ENCODE assay signal across 1 cellular context in the genomic region with DNA sequence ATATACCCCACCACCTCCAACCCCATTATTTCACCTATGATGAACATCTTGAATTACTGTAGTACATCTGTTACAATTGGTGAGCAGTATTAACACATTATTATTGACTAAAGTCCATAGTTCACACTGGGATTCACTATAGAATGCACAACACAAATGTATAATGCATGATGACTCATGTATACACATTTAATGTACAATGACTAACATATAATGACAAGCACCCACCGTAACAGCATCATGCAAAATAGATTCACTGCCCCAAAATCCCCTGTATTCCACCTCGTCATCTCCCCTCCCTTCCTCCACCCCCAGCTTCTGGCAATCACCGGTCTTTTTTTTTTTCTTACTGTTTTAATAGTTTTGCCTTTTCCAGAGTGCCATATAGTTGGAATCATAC.
TF ChIP-seq lines count a peak whose summit lies in the region.

No MANE protein-coding gene starts in this region.

TF ChIP-seq in K562, 482 proteins besides CTCF, POLR2A, EP300 and RAD21 (continued from another document):
- TF ChIP-seq, protein P1, sequence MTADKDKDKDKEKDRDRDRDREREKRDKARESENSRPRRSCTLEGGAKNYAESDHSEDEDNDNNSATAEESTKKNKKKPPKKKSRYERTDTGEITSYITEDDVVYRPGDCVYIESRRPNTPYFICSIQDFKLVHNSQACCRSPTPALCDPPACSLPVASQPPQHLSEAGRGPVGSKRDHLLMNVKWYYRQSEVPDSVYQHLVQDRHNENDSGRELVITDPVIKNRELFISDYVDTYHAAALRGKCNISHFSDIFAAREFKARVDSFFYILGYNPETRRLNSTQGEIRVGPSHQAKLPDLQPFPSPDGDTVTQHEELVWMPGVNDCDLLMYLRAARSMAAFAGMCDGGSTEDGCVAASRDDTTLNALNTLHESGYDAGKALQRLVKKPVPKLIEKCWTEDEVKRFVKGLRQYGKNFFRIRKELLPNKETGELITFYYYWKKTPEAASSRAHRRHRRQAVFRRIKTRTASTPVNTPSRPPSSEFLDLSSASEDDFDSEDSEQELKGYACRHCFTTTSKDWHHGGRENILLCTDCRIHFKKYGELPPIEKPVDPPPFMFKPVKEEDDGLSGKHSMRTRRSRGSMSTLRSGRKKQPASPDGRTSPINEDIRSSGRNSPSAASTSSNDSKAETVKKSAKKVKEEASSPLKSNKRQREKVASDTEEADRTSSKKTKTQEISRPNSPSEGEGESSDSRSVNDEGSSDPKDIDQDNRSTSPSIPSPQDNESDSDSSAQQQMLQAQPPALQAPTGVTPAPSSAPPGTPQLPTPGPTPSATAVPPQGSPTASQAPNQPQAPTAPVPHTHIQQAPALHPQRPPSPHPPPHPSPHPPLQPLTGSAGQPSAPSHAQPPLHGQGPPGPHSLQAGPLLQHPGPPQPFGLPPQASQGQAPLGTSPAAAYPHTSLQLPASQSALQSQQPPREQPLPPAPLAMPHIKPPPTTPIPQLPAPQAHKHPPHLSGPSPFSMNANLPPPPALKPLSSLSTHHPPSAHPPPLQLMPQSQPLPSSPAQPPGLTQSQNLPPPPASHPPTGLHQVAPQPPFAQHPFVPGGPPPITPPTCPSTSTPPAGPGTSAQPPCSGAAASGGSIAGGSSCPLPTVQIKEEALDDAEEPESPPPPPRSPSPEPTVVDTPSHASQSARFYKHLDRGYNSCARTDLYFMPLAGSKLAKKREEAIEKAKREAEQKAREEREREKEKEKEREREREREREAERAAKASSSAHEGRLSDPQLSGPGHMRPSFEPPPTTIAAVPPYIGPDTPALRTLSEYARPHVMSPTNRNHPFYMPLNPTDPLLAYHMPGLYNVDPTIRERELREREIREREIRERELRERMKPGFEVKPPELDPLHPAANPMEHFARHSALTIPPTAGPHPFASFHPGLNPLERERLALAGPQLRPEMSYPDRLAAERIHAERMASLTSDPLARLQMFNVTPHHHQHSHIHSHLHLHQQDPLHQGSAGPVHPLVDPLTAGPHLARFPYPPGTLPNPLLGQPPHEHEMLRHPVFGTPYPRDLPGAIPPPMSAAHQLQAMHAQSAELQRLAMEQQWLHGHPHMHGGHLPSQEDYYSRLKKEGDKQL (CRISPR knock-in tag; IDR thresholded peaks at IDR 0.05; ENCODE audit: borderline replicate concordance): no peak
- TF ChIP-seq ZNF444 (CRISPR knock-in tag; IDR thresholded peaks at IDR 0.05) (no peak), HNRNPH1 (optimal IDR thresholded peaks at IDR 0.05; ENCODE audit: low read depth, low read length) (no peak), ZNF436 (CRISPR knock-in tag; IDR thresholded peaks at IDR 0.05) (no peak)
- TF ChIP-seq, protein P2, sequence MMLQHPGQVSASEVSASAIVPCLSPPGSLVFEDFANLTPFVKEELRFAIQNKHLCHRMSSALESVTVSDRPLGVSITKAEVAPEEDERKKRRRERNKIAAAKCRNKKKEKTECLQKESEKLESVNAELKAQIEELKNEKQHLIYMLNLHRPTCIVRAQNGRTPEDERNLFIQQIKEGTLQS (IDR thresholded peaks at IDR 0.05): peak; percentile 43; the same call in 1 of the 2 replicates
- TF ChIP-seq, protein P2 (CRISPR knock-in tag; conservative IDR thresholded peaks at IDR 0.05): no peak
- TF ChIP-seq, protein P3, sequence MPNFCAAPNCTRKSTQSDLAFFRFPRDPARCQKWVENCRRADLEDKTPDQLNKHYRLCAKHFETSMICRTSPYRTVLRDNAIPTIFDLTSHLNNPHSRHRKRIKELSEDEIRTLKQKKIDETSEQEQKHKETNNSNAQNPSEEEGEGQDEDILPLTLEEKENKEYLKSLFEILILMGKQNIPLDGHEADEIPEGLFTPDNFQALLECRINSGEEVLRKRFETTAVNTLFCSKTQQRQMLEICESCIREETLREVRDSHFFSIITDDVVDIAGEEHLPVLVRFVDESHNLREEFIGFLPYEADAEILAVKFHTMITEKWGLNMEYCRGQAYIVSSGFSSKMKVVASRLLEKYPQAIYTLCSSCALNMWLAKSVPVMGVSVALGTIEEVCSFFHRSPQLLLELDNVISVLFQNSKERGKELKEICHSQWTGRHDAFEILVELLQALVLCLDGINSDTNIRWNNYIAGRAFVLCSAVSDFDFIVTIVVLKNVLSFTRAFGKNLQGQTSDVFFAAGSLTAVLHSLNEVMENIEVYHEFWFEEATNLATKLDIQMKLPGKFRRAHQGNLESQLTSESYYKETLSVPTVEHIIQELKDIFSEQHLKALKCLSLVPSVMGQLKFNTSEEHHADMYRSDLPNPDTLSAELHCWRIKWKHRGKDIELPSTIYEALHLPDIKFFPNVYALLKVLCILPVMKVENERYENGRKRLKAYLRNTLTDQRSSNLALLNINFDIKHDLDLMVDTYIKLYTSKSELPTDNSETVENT (CRISPR knock-in tag; IDR thresholded peaks at IDR 0.05): no peak
